ENCODE assay signal across 1 cellular context in the genomic region with DNA sequence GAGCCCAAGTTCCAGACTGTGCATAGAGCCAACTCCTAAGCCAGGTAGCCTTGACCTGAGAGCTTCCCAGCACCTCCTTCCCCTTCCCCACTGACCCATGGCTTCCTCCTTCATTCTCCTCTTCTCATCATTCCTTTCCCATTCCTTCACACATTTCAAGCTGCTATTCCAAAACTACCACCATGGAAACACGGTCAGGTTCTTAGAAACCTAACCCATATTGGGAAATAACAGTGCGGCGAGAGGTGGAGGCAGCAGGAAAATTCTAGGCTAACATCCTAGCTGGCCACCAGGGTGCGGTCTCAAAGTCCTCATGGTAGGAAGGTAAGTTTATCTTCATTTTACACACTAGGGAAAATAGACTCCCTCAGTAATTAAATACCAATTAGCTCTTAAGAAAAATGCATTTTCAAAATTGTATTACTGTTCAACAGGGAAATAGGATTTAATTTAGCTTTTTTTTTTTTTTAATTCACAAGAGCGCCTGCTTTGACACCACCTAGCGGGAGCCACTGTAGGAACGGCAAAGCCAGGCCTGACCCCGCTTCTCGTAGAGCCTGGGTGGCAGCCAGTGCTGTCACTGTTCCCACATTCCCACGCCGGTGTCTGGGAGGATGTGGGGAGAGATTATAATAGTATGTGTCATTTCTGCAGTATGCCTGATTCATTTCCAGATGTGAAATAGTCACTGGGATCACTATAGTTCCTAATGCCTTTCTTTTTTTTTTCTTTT.
TF ChIP-seq lines count a peak whose summit lies in the region.

No MANE protein-coding gene starts in this region.

TF ChIP-seq in HCT116, 20 proteins besides CTCF, POLR2A, EP300 and RAD21 (continued from another document):
- TF ChIP-seq SRF (IDR thresholded peaks at IDR 0.05; ENCODE audit: low read depth) (no peak), ELF1 (IDR thresholded peaks at IDR 0.05; ENCODE audit: borderline replicate concordance, low read depth) (no peak), TCF7L2 (IDR thresholded peaks at IDR 0.05; ENCODE audit: borderline replicate concordance, extremely low read depth, insufficient read depth, insufficient read length) (no peak), SP1 (IDR thresholded peaks at IDR 0.05; ENCODE audit: low read depth) (no peak), EZH2 (IDR thresholded peaks at IDR 0.05) (no peak), CEBPB (IDR thresholded peaks at IDR 0.05; ENCODE audit: low read depth) (no peak), ZFX (IDR thresholded peaks at IDR 0.05) (no peak), ZNF274 (IDR thresholded peaks at IDR 0.05; ENCODE audit: low read depth, low read length) (no peak), YY1 (IDR thresholded peaks at IDR 0.05; ENCODE audit: extremely low read depth, insufficient replicate concordance, low read depth, low read length) (no peak), EZH2phosphoT487 (IDR thresholded peaks at IDR 0.05; ENCODE audit: borderline replicate concordance) (no peak), POLR2AphosphoS5 (IDR thresholded peaks at IDR 0.05; ENCODE audit: low read depth, low read length) (no peak)
- TF ChIP-seq, protein P1, sequence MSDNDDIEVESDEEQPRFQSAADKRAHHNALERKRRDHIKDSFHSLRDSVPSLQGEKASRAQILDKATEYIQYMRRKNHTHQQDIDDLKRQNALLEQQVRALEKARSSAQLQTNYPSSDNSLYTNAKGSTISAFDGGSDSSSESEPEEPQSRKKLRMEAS (IDR thresholded peaks at IDR 0.05), result no peak
